In genomic region chr1:175314300-175314699, GRCh38 we compare ENCODE assay signal across 1 cellular context.
TF ChIP-seq lines count a peak whose summit lies in the region.

No MANE protein-coding gene starts in this region.

TF ChIP-seq in HepG2, 621 proteins besides CTCF, POLR2A, EP300 and RAD21:
- TF ChIP-seq REST (IDR thresholded peaks at IDR 0.05; ENCODE audit: borderline replicate concordance in 1 of 2, low read depth in 1 of 2, low read length in 2 of 2) (no peak), ESRRA (CRISPR knock-in tag; IDR thresholded peaks at IDR 0.05; ENCODE audit: low read depth) (no peak)
